Comparison of ENCODE assay signal across 8 cellular contexts in genomic region chr11:45182902-45183301, GRCh38. TPM values are rescaled to one million over a fixed set of nuclear protein-coding genes. Genes with fewer than 3 reads are reported as not detected.
DNase-seq lines count a peak whose midpoint lies in the region; FAIRE-seq lines count a peak whose summit lies in the region.

No MANE protein-coding gene starts in this region.

- no peak for FAIRE-seq in GM19239 (lab: Jason Lieb, UNC)

- H3K4me1 Mint-ChIP-seq in activated T-helper 2 cell treated with anti-CD3 and anti-CD28 coated beads, Interferon-gamma antibody, Interleukin-2, Interleukin-4, amounts not matched to agents 10 μg/mL and 5 μg/mL and 100 μg/mL, durations not matched to agents 14 hours and 24 hours and 36 hours (ENCODE audit: low read depth) = no peaks in the 10 kb centered on the region

- H3K9me3 Mint-ChIP-seq in activated T-helper 2 cell treated with anti-CD3 and anti-CD28 coated beads, Interferon-gamma antibody, Interleukin-2, Interleukin-4, amounts not matched to agents 10 μg/mL and 5 μg/mL and 100 μg/mL, durations not matched to agents 14 hours and 24 hours and 36 hours = no peaks in the 10 kb centered on the region

- no peaks in the 10 kb centered on the region for H3K36me3 Mint-ChIP-seq in activated T-helper 2 cell treated with anti-CD3 and anti-CD28 coated beads, Interferon-gamma antibody, Interleukin-2, Interleukin-4, amounts not matched to agents 10 μg/mL and 5 μg/mL and 100 μg/mL, durations not matched to agents 14 hours and 24 hours and 36 hours (ENCODE audit: low read depth)

- H3K27me3 Mint-ChIP-seq in activated T-helper 2 cell treated with anti-CD3 and anti-CD28 coated beads, Interferon-gamma antibody, Interleukin-2, Interleukin-4, amounts not matched to agents 10 μg/mL and 5 μg/mL and 100 μg/mL, durations not matched to agents 14 hours and 24 hours and 36 hours (ENCODE audit: low read depth) = peaks cover 38% of the 10 kb centered on the region

- DNase-seq in 8988T (peak; percentile 57), GM03348 (ENCODE audit: low spot score) (peak; percentile 55), SW480 (ENCODE audit: low spot score) (peak; percentile 36), iPS-NIHi7 (ENCODE audit: extremely low spot score) (peak; percentile 71), GM19239 (ENCODE audit: insufficient read length, low spot score) (no peak), NCI-H2081 (lab: John Stamatoyannopoulos, UW) (no peak), hippocampal formation (lab: John Stamatoyannopoulos, UW) (no peak)
- DNase-seq in activated T-helper 2 cell treated with anti-CD3 and anti-CD28 coated beads, Interferon-gamma antibody, Interleukin-2, Interleukin-4, amounts not matched to agents 10 μg/mL and 5 μg/mL and 100 μg/mL, durations not matched to agents 14 hours and 24 hours and 36 hours (ENCODE audit: low spot score) = no peak

- no peak overlapping the region for H3K4me3 Mint-ChIP-seq in activated T-helper 2 cell treated with anti-CD3 and anti-CD28 coated beads, Interferon-gamma antibody, Interleukin-2, Interleukin-4, amounts not matched to agents 10 μg/mL and 5 μg/mL and 100 μg/mL, durations not matched to agents 14 hours and 24 hours and 36 hours (ENCODE audit: low read depth)

- intact Hi-C loops in activated T-helper 2 cell treated with anti-CD3 and anti-CD28 coated beads, Interferon-gamma antibody, Interleukin-2, Interleukin-4, amounts not matched to agents 10 μg/mL and 5 μg/mL and 100 μg/mL, durations not matched to agents 14 hours and 24 hours and 36 hours (cut with micrococcal nuclease) = loop anchor here (5.0 kb wide), 1 partner anchor 456 kb away; the partner anchor contains the start of gene TSPAN18

- H3K27ac Mint-ChIP-seq in activated T-helper 2 cell treated with anti-CD3 and anti-CD28 coated beads, Interferon-gamma antibody, Interleukin-2, Interleukin-4, amounts not matched to agents 10 μg/mL and 5 μg/mL and 100 μg/mL, durations not matched to agents 14 hours and 24 hours and 36 hours = no peak overlapping the region

RNA-seq across cellular contexts. Expression of gene PRDM11, which starts 36.5 kb away (rescaled TPM):
- 1.9 and 2.6 TPM in 2 replicates for total RNA-seq in activated T-helper 2 cell treated with anti-CD3 and anti-CD28 coated beads, Interferon-gamma antibody, Interleukin-2, Interleukin-4, amounts not matched to agents 10 μg/mL and 5 μg/mL and 100 μg/mL, durations not matched to agents 14 hours and 24 hours and 36 hours

Comparison
In these comparisons a context has a peak if more than half of its experiments do, and no peak if none do; other contexts are left out.
1. DNase-seq: peak in 8988T (single experiment), GM03348 (single experiment), SW480 (single experiment) and iPS-NIHi7 (single experiment); none in GM19239 (single experiment), NCI-H2081 (0 of 2), activated T-helper 2 cell treated with anti-CD3 and anti-CD28 coated beads, Interferon-gamma antibody, Interleukin-2, Interleukin-4, amounts not matched to agents 10 μg/mL and 5 μg/mL and 100 μg/mL, durations not matched to agents 14 hours and 24 hours and 36 hours (single experiment) and hippocampal formation (0 of 2).